Comparison of ENCODE assay signal across 8 cellular contexts in genomic region chr4:127604949-127605709, GRCh38. TPM values are rescaled to one million over a fixed set of nuclear protein-coding genes. Genes with fewer than 3 reads are reported as not detected.
DNase-seq lines count a peak whose midpoint lies in the region; ATAC-seq and TF ChIP-seq lines count a peak whose summit lies in the region.

No MANE protein-coding gene starts in this region.

- H3K4me2 ChIP-seq in Loucy (ENCODE audit: low read depth, low read length, poor library complexity, severe bottlenecking), result no peak overlapping the region

- H3K9ac ChIP-seq in Loucy (ENCODE audit: low read depth, low read length, poor library complexity, severe bottlenecking), result no peak overlapping the region

- no peaks in the 10 kb centered on the region for H4K20me1 ChIP-seq in Loucy (ENCODE audit: insufficient read depth, low read length, poor library complexity, severe bottlenecking)

- no peaks in the 10 kb centered on the region for H3K9me3 ChIP-seq in CD4-positive, alpha-beta T cell (ENCODE audit: control insufficient read depth, low read length)
- no peaks in the 10 kb centered on the region for H3K9me3 ChIP-seq in Loucy (ENCODE audit: insufficient read depth, low read depth, low read length)
- H3K9me3 ChIP-seq in tibial nerve, result no peaks in the 10 kb centered on the region

- 16 to 22% methylated on average over 6 of the region's 6 CpGs for WGBS in tibial nerve, 2 donors

- no peaks in the 10 kb centered on the region for H3F3A ChIP-seq in Loucy (ENCODE audit: low read depth)

- no peaks in the 10 kb centered on the region for H3K36me3 Mint-ChIP-seq in CD4-positive, alpha-beta T cell (ENCODE audit: low read depth)

- no peaks in the 10 kb centered on the region for H3K4me1 ChIP-seq in Loucy (ENCODE audit: insufficient read depth, low read length, poor library complexity, severe bottlenecking)
- no peaks in the 10 kb centered on the region for H3K4me1 ChIP-seq in tibial nerve

- no peaks in the 10 kb centered on the region for H3K27me3 ChIP-seq in CD4-positive, alpha-beta T cell (ENCODE audit: control insufficient read depth, insufficient read depth, low read length)
- H3K27me3 ChIP-seq in Loucy (ENCODE audit: insufficient read depth, low read length, poor library complexity, severe bottlenecking) (no peaks in the 10 kb centered on the region), tibial nerve (peaks cover 0 to 5% of the 10 kb centered on the region in 2 donors)

- no peak overlapping the region for H3K27ac Mint-ChIP-seq in CD4-positive, alpha-beta T cell

- H3K9me3 Mint-ChIP-seq in CD4-positive, alpha-beta T cell, result no peaks in the 10 kb centered on the region

- POLR2A ChIA-PET in CD4-positive, alpha-beta T cell (lab: Charles Lee), result no interaction called here

- H3K4me1 Mint-ChIP-seq in CD4-positive, alpha-beta T cell (ENCODE audit: low read depth), result no peaks in the 10 kb centered on the region

- intact Hi-C loops in CD4-positive, alpha-beta T cell (cut with DNase I, micrococcal nuclease), result loop anchor here in 1 of 2 experiments (10.0 kb wide), 1 partner anchor 450 kb away; no protein-coding TSS in a partner anchor

- CTCF ChIA-PET in CD4-positive, alpha-beta T cell (lab: Charles Lee), result no interaction called here

- H3K4me3 ChIP-seq in Loucy (ENCODE audit: low read length, poor library complexity, severe bottlenecking), result no peak overlapping the region
- H3K4me3 ChIP-seq in tibial nerve, result no peak overlapping the region

- H2AFZ ChIP-seq in Loucy (ENCODE audit: low read length), result peak overlapping the region; percentile 14; the same call in 1 of the 2 replicates

- no peak overlapping the region for H3K27ac ChIP-seq in CD4-positive, alpha-beta T cell (ENCODE audit: low read depth, low read length)
- no peak overlapping the region for H3K27ac ChIP-seq in tibial nerve

- DNase-seq in CD4-positive, alpha-beta T cell, result no peak
- DNase-seq in SKM-1 (lab: John Stamatoyannopoulos, UW; ENCODE audit: unreplicated experiment) (peak; percentile 50), hepatic stellate cell (ENCODE audit: low spot score) (peak; percentile 11), tibial nerve (ENCODE audit: low spot score in 2 of 2) (no peak), 8988T (no peak)
- no peak for DNase-seq in activated CD4-positive, alpha-beta T cell treated with anti-CD3 and anti-CD28 coated beads for 1 hour

- no peak for ATAC-seq in CD4-positive, alpha-beta T cell (ENCODE audit: poor library complexity)
- ATAC-seq in HG03460 (IDR thresholded peaks at IDR 0.05; ENCODE audit: unreplicated experiment), result no peak

- peaks cover 17% of the 10 kb centered on the region for H3K27me3 Mint-ChIP-seq in CD4-positive, alpha-beta T cell

- no peaks in the 10 kb centered on the region for H3K9me2 ChIP-seq in Loucy (replicated peaks; ENCODE audit: low read depth, low read length)

- TF ChIP-seq EP300 in tibial nerve (IDR thresholded peaks at IDR 0.05), result no peak

- H3K4me3 Mint-ChIP-seq in CD4-positive, alpha-beta T cell, result no peak overlapping the region

- H3K36me3 ChIP-seq in Loucy (ENCODE audit: insufficient read depth, low read length) (no peaks in the 10 kb centered on the region), tibial nerve (no peaks in the 10 kb centered on the region)

- TF ChIP-seq CTCF in CD4-positive, alpha-beta T cell (IDR thresholded peaks at IDR 0.05), result peak; percentile 9
- TF ChIP-seq CTCF in Loucy (conservative IDR thresholded peaks at IDR 0.05; ENCODE audit: low read length), result peak; percentile 69
- TF ChIP-seq CTCF in tibial nerve (IDR thresholded peaks at IDR 0.05), result peak; percentile 33 to 53 (median 46)

- no peaks in the 10 kb centered on the region for H3K79me2 ChIP-seq in Loucy (ENCODE audit: insufficient read depth, low read length)

- no peak for TF ChIP-seq POLR2A in tibial nerve (IDR thresholded peaks at IDR 0.05)

RNA-seq across cellular contexts. Expression of gene INTU, which starts 27.6 kb away (rescaled TPM):
- not detected for total RNA-seq in CD4-positive, alpha-beta T cell
- total RNA-seq in tibial nerve, result 10 to 100 TPM; 10.5 to 28.8 (median 18.0) TPM

Comparison
In these comparisons a context has a peak if more than half of its experiments do, and no peak if none do; other contexts are left out.
1. DNase-seq: peak in SKM-1 (single experiment) and hepatic stellate cell (single experiment); none in CD4-positive, alpha-beta T cell (0 of 10), tibial nerve (0 of 2), activated CD4-positive, alpha-beta T cell treated with anti-CD3 and anti-CD28 coated beads for 1 hour (single experiment) and 8988T (single experiment).
2. CTCF ChIP-seq: peak in every context shown above with its lines; median percentile 69 in Loucy; 46 in tibial nerve; 9 in CD4-positive, alpha-beta T cell.
3. RNA of gene INTU, which starts 27.6 kb away (total RNA-seq): 10.5 to 28.8 TPM in tibial nerve; not detected in CD4-positive, alpha-beta T cell; every median in the first group is over 10 times any median in the second.